Comparison of ENCODE assay signal across 8 cellular contexts in genomic region chr9:127776195-127776918, GRCh38. TPM values are rescaled to one million over a fixed set of nuclear protein-coding genes. Genes with fewer than 3 reads are reported as not detected.
DNase-seq lines count a peak whose midpoint lies in the region; ATAC-seq and TF ChIP-seq lines count a peak whose summit lies in the region.

No MANE protein-coding gene starts in this region.

- H3K9me3 Mint-ChIP-seq in mesothelial cell of epicardium = no peaks in the 10 kb centered on the region

- no peaks in the 10 kb centered on the region for H3K36me3 Mint-ChIP-seq in mesothelial cell of epicardium

- peak; percentile 12 for ATAC-seq in left ventricle myocardium superior
- ATAC-seq in HG02642 (IDR thresholded peaks at IDR 0.05; ENCODE audit: poor library complexity, unreplicated experiment) = no peak

- H3K27ac Mint-ChIP-seq in mesothelial cell of epicardium = no peak overlapping the region

- no peaks in the 10 kb centered on the region for H3K27me3 Mint-ChIP-seq in mesothelial cell of epicardium (ENCODE audit: low read depth)

- intact Hi-C loops in left ventricle myocardium superior (cut with micrococcal nuclease) = no loop called here

- DNase-seq in GM10266 (ENCODE audit: extremely low spot score) (peak; percentile 79), KG1 (lab: John Stamatoyannopoulos, UW) (peak; percentile 79), left ventricle myocardium superior (peak; percentile 50), mesothelial cell of epicardium (ENCODE audit: low spot score in 2 of 2, unreplicated experiment in 2 of 2) (no peak), NCI-H2107 treated with DMSO at 0.1 percent for 48 hours (lab: John Stamatoyannopoulos, UW; ENCODE audit: unreplicated experiment) (no peak)
- peak; percentile 72 to 77 for DNase-seq in activated CD4-positive, alpha-beta T cell treated with anti-CD3 and anti-CD28 coated beads, Interleukin-2, amount 50 U/mL, for 4 hours
- peak; percentile 48 to 64 for DNase-seq in stimulated activated CD8-positive, alpha-beta memory T cell treated with anti-CD3 and anti-CD28 coated beads, Interleukin-2, amount 100 ng/mL, for 1 hour (ENCODE audit: low read depth in 2 of 2)

- TF ChIP-seq CTCF in GM10266 (IDR thresholded peaks at IDR 0.05; ENCODE audit: control insufficient read depth, insufficient read depth, low read depth, missing control alignments) (no peak), mesothelial cell of epicardium (IDR thresholded peaks at IDR 0.05; ENCODE audit: unreplicated experiment) (no peak)

- H3K4me3 Mint-ChIP-seq in mesothelial cell of epicardium = no peak overlapping the region

- H3K4me1 Mint-ChIP-seq in mesothelial cell of epicardium = peaks cover 2% of the 10 kb centered on the region

RNA-seq across cellular contexts. Expression of gene SH2D3C, which starts 2.1 kb away (rescaled TPM):
- 18.3 TPM for total RNA-seq in left ventricle myocardium superior
- total RNA-seq in mesothelial cell of epicardium = 3.4 to 3.9 TPM (median 3.7 TPM) in 3 replicates

RNA-seq across cellular contexts. Expression of gene CDK9, which starts 9.5 kb away (rescaled TPM):
- total RNA-seq in left ventricle myocardium superior = 48.4 TPM
- 110 to 120 TPM (median 112 TPM) in 3 replicates for total RNA-seq in mesothelial cell of epicardium

RNA-seq across cellular contexts. Expression of gene FPGS, which starts 26.3 kb away (rescaled TPM):
- total RNA-seq in left ventricle myocardium superior (31.9 TPM), mesothelial cell of epicardium (58.1 to 61.4 TPM (median 58.2 TPM) in 3 replicates)

RNA-seq across cellular contexts. Expression of gene TOR2A, which starts 41.3 kb away (rescaled TPM):
- total RNA-seq in left ventricle myocardium superior (3.6 TPM), mesothelial cell of epicardium (14.0 to 17.3 TPM (median 15.9 TPM) in 3 replicates)

Comparison
In these comparisons a context has a peak if more than half of its experiments do, and no peak if none do; other contexts are left out.
1. DNase-seq: peak in GM10266 (single experiment), KG1 (single experiment), activated CD4-positive, alpha-beta T cell treated with anti-CD3 and anti-CD28 coated beads, Interleukin-2, amount 50 U/mL, for 4 hours (2 of 2), left ventricle myocardium superior (single experiment) and stimulated activated CD8-positive, alpha-beta memory T cell treated with anti-CD3 and anti-CD28 coated beads, Interleukin-2, amount 100 ng/mL, for 1 hour (2 of 2); none in mesothelial cell of epicardium (0 of 2) and NCI-H2107 treated with DMSO at 0.1 percent for 48 hours (single experiment).